14 cellular contexts compared by ENCODE assay signal in genomic region chr3:23421811-23422510, GRCh38.
DNase-seq lines count a peak whose midpoint lies in the region; ATAC-seq and TF ChIP-seq lines count a peak whose summit lies in the region.
"Had no signal": no experiment of that assay in that cellular context is flagged by ENCODE, and none has a peak within 500 bp of the region (broad histone marks: within the 10 kb centered on the region; RNA-seq: fewer than 3 reads in every experiment).

No MANE protein-coding gene starts in this region.

- H3K36me3 ChIP-seq in PC-3 (ENCODE audit: low read depth, low read length), result no peaks in the 10 kb centered on the region
- H3K36me3 ChIP-seq in CD4-positive, alpha-beta memory T cell (ENCODE audit: insufficient read depth, low read length), result no peaks in the 10 kb centered on the region
- H3K36me3 ChIP-seq: upper lobe of left lung had no signal

- H3K36me3 Mint-ChIP-seq in CD4-positive, alpha-beta memory T cell, result no peaks in the 10 kb centered on the region
- H3K36me3 Mint-ChIP-seq: T-cell had no signal

- H3K4me3 Mint-ChIP-seq in CD4-positive, alpha-beta memory T cell, result no peak overlapping the region
- H3K4me3 Mint-ChIP-seq: B cell, T-cell had no signal

- TF ChIP-seq CTCF in PC-3 (conservative IDR thresholded peaks at IDR 0.05; ENCODE audit: low read depth, low read length), result no peak

- POLR2A ChIA-PET in PC-3 (lab: Charles Lee; ENCODE audit: unreplicated experiment), result interaction anchor here (0.6 kb wide), 1 partner anchor 381 kb away, joined by 3 read pairs; no protein-coding TSS in a partner anchor
- POLR2A ChIA-PET in CD4-positive, alpha-beta memory T cell (lab: Charles Lee; ENCODE audit: partially characterized antibody), result no interaction called here

- H3K27me3 Mint-ChIP-seq in CD4-positive, alpha-beta memory T cell, result peaks cover 0 to 1% of the 10 kb centered on the region in 2 donors
- H3K27me3 Mint-ChIP-seq: B cell had no signal

- no peaks in the 10 kb centered on the region for H3K79me2 ChIP-seq in PC-3 (ENCODE audit: low read length)

- no peaks in the 10 kb centered on the region for H3K4me1 ChIP-seq in PC-3 (ENCODE audit: insufficient read depth, low read length)
- H3K4me1 ChIP-seq in CD4-positive, alpha-beta memory T cell (ENCODE audit: insufficient read depth, low read length), result no peaks in the 10 kb centered on the region

- H3K27ac ChIP-seq in PC-3 (ENCODE audit: low read length), result no peak overlapping the region
- no peak overlapping the region for H3K27ac ChIP-seq in CD4-positive, alpha-beta memory T cell (ENCODE audit: low read depth, low read length)
- H3K27ac ChIP-seq: upper lobe of left lung had no signal

- H3K9me3 ChIP-seq in PC-3 (ENCODE audit: low read length), result no peaks in the 10 kb centered on the region
- H3K9me3 ChIP-seq in CD4-positive, alpha-beta memory T cell (ENCODE audit: control insufficient read depth in 1 of 2, low read length in 2 of 2), result no peaks in the 10 kb centered on the region
- H3K9me3 ChIP-seq: upper lobe of left lung had no signal

- no peak overlapping the region for H3K4me3 ChIP-seq in PC-3 (ENCODE audit: low read length)
- no peak overlapping the region for H3K4me3 ChIP-seq in CD4-positive, alpha-beta memory T cell (ENCODE audit: low read length in 2 of 2)
- H3K4me3 ChIP-seq: upper lobe of left lung had no signal

- ATAC-seq in GM18505 (IDR thresholded peaks at IDR 0.05; ENCODE audit: unreplicated experiment) (peak; percentile 46), GM21390 (IDR thresholded peaks at IDR 0.05; ENCODE audit: unreplicated experiment) (peak; percentile 45), HG03025 (IDR thresholded peaks at IDR 0.05; ENCODE audit: low FRiP score, unreplicated experiment) (peak; percentile 32), PC-3 (0 out of 2 replicates have a peak, but pooled peaks have one; percentile 24)
- ATAC-seq: right cardiac atrium, T-cell had no signal

- no peaks in the 10 kb centered on the region for H3K4me1 Mint-ChIP-seq in CD4-positive, alpha-beta memory T cell
- H3K4me1 Mint-ChIP-seq: T-cell had no signal

- no peak overlapping the region for H3K27ac Mint-ChIP-seq in CD4-positive, alpha-beta memory T cell
- H3K27ac Mint-ChIP-seq: B cell, T-cell had no signal

- H3K27me3 ChIP-seq in PC-3 (ENCODE audit: low read length), result no peaks in the 10 kb centered on the region
- H3K27me3 ChIP-seq in CD4-positive, alpha-beta memory T cell (ENCODE audit: insufficient read depth, low read length), result no peaks in the 10 kb centered on the region
- H3K27me3 ChIP-seq: upper lobe of left lung had no signal

- intact Hi-C loops in PC-3 (cut with micrococcal nuclease), result no loop called here
- intact Hi-C loops in CD4-positive, alpha-beta memory T cell (cut with micrococcal nuclease), result no loop called here

- CTCF ChIA-PET in PC-3 (lab: Charles Lee), result no interaction called here
- CTCF ChIA-PET in CD4-positive, alpha-beta memory T cell (lab: Charles Lee; ENCODE audit: partially characterized antibody), result no interaction called here

- no peaks in the 10 kb centered on the region for H3K9me2 ChIP-seq in PC-3 (replicated peaks; ENCODE audit: low read length)

- H3K4me2 ChIP-seq in PC-3 (ENCODE audit: low read length), result no peak overlapping the region

- TF ChIP-seq POLR2A in GM18505 (IDR thresholded peaks at IDR 0.05; ENCODE audit: borderline replicate concordance, extremely low read depth, insufficient read depth, insufficient read length), result no peak

- peaks cover 0 to 6% (median 0%) of the 10 kb centered on the region in 8 donors for H3K9me3 Mint-ChIP-seq in CD4-positive, alpha-beta memory T cell
- H3K9me3 Mint-ChIP-seq: T-cell had no signal

- H3F3A ChIP-seq in PC-3 (ENCODE audit: low read length, unreplicated experiment), result no peaks in the 10 kb centered on the region

- no TSS peak for BruUV-seq in PC-3 (replicated peaks; lab: Mats Ljungman, UMichigan)

- H3K9ac ChIP-seq in PC-3 (ENCODE audit: low read length), result no peak overlapping the region

- H4K20me1 ChIP-seq in PC-3 (ENCODE audit: low read length), result no peaks in the 10 kb centered on the region

- DNase-seq in PC-3, result no peak
- DNase-seq in HUDEP-2 (lab: John Stamatoyannopoulos, UW; ENCODE audit: unreplicated experiment in 76 of 76), result no peak
- no peak for DNase-seq in CD4-positive, alpha-beta memory T cell
- no peak for DNase-seq in NOMO-1 treated with dmso at 0.1 percent for 144 hours (lab: John Stamatoyannopoulos, UW; ENCODE audit: unreplicated experiment)
- no peak for DNase-seq in iPS-NIHi11 (ENCODE audit: low spot score)
- DNase-seq: activated CD8-positive, alpha-beta memory T cell treated with anti-CD3 and anti-CD28 coated beads for 24 hours; effector CD8-positive, alpha-beta T cell; right cardiac atrium; T-cell; upper lobe of left lung had no signal

- no peak overlapping the region for H2AFZ ChIP-seq in PC-3 (ENCODE audit: low read length)
